ENCODE assay signal across 30 cellular contexts in genomic region chr11:19552100-19552499, GRCh38.
DNase-seq lines count a peak whose midpoint lies in the region; ATAC-seq, FAIRE-seq and TF ChIP-seq lines count a peak whose summit lies in the region.
"Had no signal": no experiment of that assay in that cellular context is flagged by ENCODE, and none has a peak within 500 bp of the region (broad histone marks: within the 10 kb centered on the region; RNA-seq: fewer than 3 reads in every experiment).

No MANE protein-coding gene starts in this region.

- H3K79me2 ChIP-seq in SK-N-SH (ENCODE audit: insufficient read depth): no peaks in the 10 kb centered on the region

- H3K27me3 Mint-ChIP-seq in brain: peaks cover 28% of the 10 kb centered on the region

- no peak for TF ChIP-seq RAD21 in SK-N-SH (IDR thresholded peaks at IDR 0.05; ENCODE audit: low read length)

- peak overlapping the region; percentile 66 for H3K27ac ChIP-seq in layer of hippocampus (ENCODE audit: low read depth, low read length)
- no peak overlapping the region for H3K27ac ChIP-seq in pancreas
- H3K27ac ChIP-seq in SK-N-SH (ENCODE audit: low read depth in 2 of 2, low read length in 1 of 2): no peak overlapping the region
- H3K27ac ChIP-seq: BLaER1, SK-N-MC, spleen, transverse colon had no signal

- H3K36me3 ChIP-seq in pancreas (no peaks in the 10 kb centered on the region), SK-N-SH (replicated peaks in 1 of 2; ENCODE audit: control insufficient read depth in 1 of 2, insufficient read depth in 2 of 2, low read length in 1 of 2) (no peaks in the 10 kb centered on the region)
- H3K36me3 ChIP-seq: BLaER1, MG63, spleen, transverse colon had no signal

- peak overlapping the region; percentile 83 to 98 (median 90) for H3K27ac Mint-ChIP-seq in brain
- H3K27ac Mint-ChIP-seq: activated CD8-positive, alpha-beta memory T cell treated with anti-CD3 and anti-CD28 coated beads, Interleukin-2, amount 10 ng/mL, durations not matched to agents 7 days and 5 days; activated naive CD8-positive, alpha-beta T cell treated with anti-CD3 and anti-CD28 coated beads, Interleukin-2, amount 50 U/mL, for 24 hours; immature natural killer cell; nephron progenitor cell had no signal

- TF ChIP-seq CTCF in brain (conservative IDR thresholded peaks at IDR 0.05) (no peak), pancreas (IDR thresholded peaks at IDR 0.05) (no peak), SK-N-SH (IDR thresholded peaks at IDR 0.05) (no peak)

- peak; percentile 84 for DNase-seq in NCI-H1694 (lab: John Stamatoyannopoulos, UW)
- DNase-seq in superior temporal gyrus (ENCODE audit: extremely low spot score): peak; percentile 50
- DNase-seq in UCSD-AML1 (lab: John Stamatoyannopoulos, UW; ENCODE audit: unreplicated experiment): no peak
- no peak for DNase-seq in pancreas
- no peak for DNase-seq in SK-N-SH
- DNase-seq: activated CD4-positive, alpha-beta T cell treated with anti-CD3 and anti-CD28 coated beads, Interleukin-2, amount 50 U/mL, for 4 hours; activated CD4-positive, CD25-positive, alpha-beta regulatory T cell; activated CD8-positive, alpha-beta memory T cell treated with anti-CD3 and anti-CD28 coated beads, Interleukin-2, amount 10 ng/mL, durations not matched to agents 7 days and 5 days; activated naive CD4-positive, alpha-beta T cell; activated naive CD8-positive, alpha-beta T cell treated with anti-CD3 and anti-CD28 coated beads, Interleukin-2, amount 50 U/mL, for 24 hours; activated T-cell treated with anti-CD3 and anti-CD28 coated beads, Interleukin-2, amount 50 U/mL, for 48 hours; DMS153; H9; immature natural killer cell; KG1; mammary epithelial cell; MG63; NCI-H2081; NCI-H226; nephron progenitor cell; right cardiac atrium; spleen; stimulated activated CD4-positive, alpha-beta T cell treated with anti-CD3 and anti-CD28 coated beads, Interleukin-4, amount 100 ng/mL, for 1 hour; transverse colon had no signal

- ATAC-seq in pancreas: no peak
- ATAC-seq: activated CD8-positive, alpha-beta memory T cell treated with anti-CD3 and anti-CD28 coated beads, Interleukin-2, amount 10 ng/mL, durations not matched to agents 7 days and 5 days; activated naive CD8-positive, alpha-beta T cell treated with anti-CD3 and anti-CD28 coated beads, Interleukin-2, amount 50 U/mL, for 24 hours; right cardiac atrium had no signal

- peak overlapping the region; percentile 56 to 76 (median 75) for H3K4me3 Mint-ChIP-seq in brain
- H3K4me3 Mint-ChIP-seq: activated CD8-positive, alpha-beta memory T cell treated with anti-CD3 and anti-CD28 coated beads, Interleukin-2, amount 10 ng/mL, durations not matched to agents 7 days and 5 days; activated naive CD8-positive, alpha-beta T cell treated with anti-CD3 and anti-CD28 coated beads, Interleukin-2, amount 50 U/mL, for 24 hours; H9; immature natural killer cell; nephron progenitor cell had no signal

- no peak overlapping the region for H2AFZ ChIP-seq in SK-N-SH (ENCODE audit: low read depth)

- no peaks in the 10 kb centered on the region for H3K27me3 ChIP-seq in layer of hippocampus (ENCODE audit: control insufficient read depth, insufficient read depth, low read length)
- no peaks in the 10 kb centered on the region for H3K27me3 ChIP-seq in pancreas
- H3K27me3 ChIP-seq in SK-N-SH (ENCODE audit: insufficient read depth): peaks cover 15% of the 10 kb centered on the region; the same call in 1 of the 2 replicates
- H3K27me3 ChIP-seq: BLaER1, MG63, spleen, transverse colon had no signal

- H3K9ac ChIP-seq in SK-N-SH: no peak overlapping the region
- H3K9ac ChIP-seq: BLaER1 had no signal

- H3K4me3 ChIP-seq in pancreas (no peak overlapping the region), SK-N-SH (ENCODE audit: low read depth in 2 of 2, low read length in 1 of 2) (no peak overlapping the region)
- H3K4me3 ChIP-seq: BLaER1, GM12878, MG63, SK-N-MC, spleen, transverse colon had no signal

- peaks cover 67% of the 10 kb centered on the region for H3K4me1 Mint-ChIP-seq in brain
- H3K4me1 Mint-ChIP-seq: activated CD8-positive, alpha-beta memory T cell treated with anti-CD3 and anti-CD28 coated beads, Interleukin-2, amount 10 ng/mL, durations not matched to agents 7 days and 5 days; activated naive CD8-positive, alpha-beta T cell treated with anti-CD3 and anti-CD28 coated beads, Interleukin-2, amount 50 U/mL, for 24 hours; immature natural killer cell had no signal

- peaks cover 4% of the 10 kb centered on the region for H3F3A ChIP-seq in SK-N-SH (replicated peaks; ENCODE audit: insufficient read depth)

- intact Hi-C loops in pancreas (cut with DNase I): loop anchor here in 2 of 3 donors (2.0 to 5.0 kb wide), 3 partner anchors 235 to 479 kb away; no protein-coding TSS in a partner anchor

- no peaks in the 10 kb centered on the region for H3K9me3 Mint-ChIP-seq in brain
- H3K9me3 Mint-ChIP-seq: activated naive CD8-positive, alpha-beta T cell treated with anti-CD3 and anti-CD28 coated beads, Interleukin-2, amount 50 U/mL, for 24 hours; H9; immature natural killer cell; nephron progenitor cell had no signal

- no peaks in the 10 kb centered on the region for H4K20me1 ChIP-seq in SK-N-SH (ENCODE audit: insufficient read depth)
- H4K20me1 ChIP-seq: BLaER1 had no signal

- H3K4me1 ChIP-seq in pancreas: no peaks in the 10 kb centered on the region
- H3K4me1 ChIP-seq in SK-N-SH (ENCODE audit: control insufficient read depth in 1 of 2, insufficient read depth in 2 of 2, low read depth in 1 of 2, low read length in 1 of 2): no peaks in the 10 kb centered on the region; a peak in 1 of 4 replicates

- no peak overlapping the region for H3K4me2 ChIP-seq in SK-N-SH
- H3K4me2 ChIP-seq: BLaER1 had no signal

- H3K9me2 ChIP-seq in SK-N-SH: 0 out of 2 replicates have a peak, but pooled peaks cover 4% of the 10 kb centered on the region

- no peak for TF ChIP-seq EP300 in SK-N-SH (IDR thresholded peaks at IDR 0.05; ENCODE audit: borderline replicate concordance in 1 of 2, low read depth in 1 of 2, low read length in 1 of 2)

- 75 to 78% methylated on average over 7 of the region's 7 CpGs for WGBS in pancreas, 2 donors
- 65% methylated on average over 5 of the region's 7 CpGs for WGBS in SK-N-SH (ENCODE audit: low lambda C conversion rate)

- FAIRE-seq in pancreas (lab: Jason Lieb, UNC): no peak
- FAIRE-seq: endothelial cell of umbilical vein, GM12878 had no signal

- H3K9me3 ChIP-seq in pancreas (no peaks in the 10 kb centered on the region), SK-N-SH (no peaks in the 10 kb centered on the region)
- H3K9me3 ChIP-seq: BLaER1, MG63, spleen, transverse colon had no signal

- POLR2A ChIA-PET in SK-N-SH (lab: Yijun Ruan, JAX): no interaction called here

- no peaks in the 10 kb centered on the region for H3K36me3 Mint-ChIP-seq in brain
- H3K36me3 Mint-ChIP-seq: activated CD8-positive, alpha-beta memory T cell treated with anti-CD3 and anti-CD28 coated beads, Interleukin-2, amount 10 ng/mL, durations not matched to agents 7 days and 5 days; immature natural killer cell had no signal

- CTCF ChIA-PET in SK-N-SH (lab: Yijun Ruan, JAX): interaction anchor here (0.7 to 19.9 kb wide), 22 partner anchors 9 to 564 kb away, joined by 3 to 328 read pairs (median 10); partner anchors contain the start of gene MRGPRX2

TF ChIP-seq in SK-N-SH, 30 proteins besides CTCF, POLR2A, EP300 and RAD21:
- TF ChIP-seq FOSL2 (IDR thresholded peaks at IDR 0.05; ENCODE audit: borderline replicate concordance, low read depth): no peak
- no peak for TF ChIP-seq TEAD4 (IDR thresholded peaks at IDR 0.05; ENCODE audit: borderline replicate concordance, insufficient read depth)
- TF ChIP-seq RCOR1 (IDR thresholded peaks at IDR 0.05; ENCODE audit: low read length): no peak
- TF ChIP-seq NRF1 (IDR thresholded peaks at IDR 0.05; ENCODE audit: low read depth, low read length): no peak
- TF ChIP-seq USF2 (IDR thresholded peaks at IDR 0.05; ENCODE audit: borderline replicate concordance, low read depth, low read length): no peak
- no peak for TF ChIP-seq EZH2phosphoT487 (IDR thresholded peaks at IDR 0.05; ENCODE audit: borderline replicate concordance, low read depth)
- no peak for TF ChIP-seq CHD2 (IDR thresholded peaks at IDR 0.05; ENCODE audit: low read length, partially characterized antibody)
- TF ChIP-seq PBX3 (IDR thresholded peaks at IDR 0.05): no peak
- TF ChIP-seq TAF1 (IDR thresholded peaks at IDR 0.05; ENCODE audit: borderline replicate concordance, low read depth, low read length): no peak
- no peak for TF ChIP-seq MEF2A (IDR thresholded peaks at IDR 0.05; ENCODE audit: borderline replicate concordance, low read depth)
- no peak for TF ChIP-seq FOXM1 (IDR thresholded peaks at IDR 0.05; ENCODE audit: low read depth)
- TF ChIP-seq POLR2AphosphoS5 (IDR thresholded peaks at IDR 0.05; ENCODE audit: low read depth, low read length): no peak

Comparison
In these comparisons a context has a peak if more than half of its experiments do, and no peak if none do; other contexts are left out.
1. DNase-seq: peak in NCI-H1694 (single experiment) and superior temporal gyrus (single experiment); none in UCSD-AML1 (single experiment), pancreas (0 of 6) and SK-N-SH (single experiment).